Comparison of ENCODE assay signal across 31 cellular contexts in genomic region chr6:68729377-68729903, GRCh38.
"Had no signal": no experiment of that assay in that cellular context is flagged by ENCODE, and none has a peak within 500 bp of the region (broad histone marks: within the 10 kb centered on the region; RNA-seq: fewer than 3 reads in every experiment).

No MANE protein-coding gene starts in this region.

- H3K36me3 ChIP-seq: brain microvascular endothelial cell, cardiac muscle cell had no signal

- FAIRE-seq: astrocyte, TTC549 had no signal

- DNase-seq: activated CD4-positive, alpha-beta memory T cell treated with anti-CD3 and anti-CD28 coated beads for 36 hours; activated CD4-positive, alpha-beta T cell treated with anti-CD3 and anti-CD28 coated beads, Interleukin-2, amount 10 ng/mL, durations not matched to agents 7 days and 5 days; activated CD4-positive, CD25-positive, alpha-beta regulatory T cell; activated CD8-positive, alpha-beta memory T cell treated with anti-CD3 and anti-CD28 coated beads for 24 hours; activated effector memory CD4-positive, alpha-beta T cell treated with anti-CD3 and anti-CD28 coated beads, Interleukin-2, amount 50 U/mL, for 16 hours; activated naive CD4-positive, alpha-beta T cell treated with Interleukin-2 at 50 U/mL for 16 hours; activated naive CD8-positive, alpha-beta T cell treated with anti-CD3 and anti-CD28 coated beads, Interleukin-2, amount 50 U/mL, for 24 hours; activated T-cell treated with anti-CD3 and anti-CD28 coated beads, Interleukin-2, amount 50 U/mL, for 4 hours; amniotic stem cell; brain microvascular endothelial cell; Kasumi-1; NCI-H146; NCI-H187 treated with DMSO at 0.1 percent for 48 hours; NCI-H2081 treated with DMSO at 0.1 percent for 48 hours; NCI-H2171 treated with DMSO at 0.1 percent for 48 hours; NCI-H345; NCI-H510A; NCI-H526 treated with DMSO at 0.1 percent for 48 hours; NK-92 treated with Interleukin-12 subunit alpha and Interleukin-12 subunit beta, amount 100 ng/mL, for 24 hours; OCI-M1; RPMI8226; T-cell; T-helper 2 cell; T1000 had no signal

- H3K4me3 ChIP-seq: cardiac muscle cell had no signal

- H3K27ac ChIP-seq: brain microvascular endothelial cell, cardiac muscle cell, VCaP had no signal

- H3K27me3 ChIP-seq: brain microvascular endothelial cell, cardiac muscle cell had no signal

- ATAC-seq: activated naive CD4-positive, alpha-beta T cell treated with anti-CD3 and anti-CD28 coated beads, Interleukin-2, amount 50 U/mL, for 72 hours; activated naive CD8-positive, alpha-beta T cell treated with anti-CD3 and anti-CD28 coated beads, Interleukin-2, amount 50 U/mL, for 24 hours; activated T-cell treated with anti-CD3 and anti-CD28 coated beads, Interleukin-2, amount 50 U/mL, for 4 hours; Panc1; Right ventricle myocardium inferior; T-cell had no signal
